ENCODE assay signal across 4 cellular contexts in the genomic region with DNA sequence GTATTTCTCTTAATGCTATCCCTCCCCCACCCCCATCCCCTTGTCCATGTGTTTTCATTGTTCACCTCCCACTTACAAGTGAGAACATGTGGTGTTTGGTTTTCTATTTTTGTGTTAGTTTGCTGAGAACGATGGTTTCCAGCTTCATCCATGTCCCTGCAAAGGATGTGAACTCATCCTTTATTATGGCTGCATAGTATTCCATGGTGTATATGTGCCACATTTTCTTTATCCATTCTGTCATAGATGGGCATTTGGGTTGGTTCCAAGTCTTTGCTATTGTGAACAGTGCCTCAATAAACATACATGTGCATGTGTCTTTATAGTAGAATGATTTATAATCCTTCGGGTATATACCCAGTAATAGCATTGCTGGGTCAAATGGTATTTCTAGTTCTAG. TPM values are rescaled to one million over a fixed set of nuclear protein-coding genes. Genes with fewer than 3 reads are reported as not detected.
DNase-seq lines count a peak whose midpoint lies in the region; ATAC-seq, FAIRE-seq and TF ChIP-seq lines count a peak whose summit lies in the region.
"Not testable (repeated sequence)": the region's sequence is repeated elsewhere in the genome, so short reads cannot be mapped to it uniquely, and the experiment has no call there.

No MANE protein-coding gene starts in this region.

- TF ChIP-seq CTCF in CD4-positive, alpha-beta T cell (IDR thresholded peaks at IDR 0.05); HEK293 (tag by site-specific recombination; IDR thresholded peaks at IDR 0.05); K562 (IDR thresholded peaks at IDR 0.05 in 2 of 3, conservative IDR thresholded peaks at IDR 0.05 in 1 of 3; ENCODE audit: insufficient read depth in 2 of 3, low read depth in 1 of 3, low read length in 3 of 3): not testable (repeated sequence)

- intact Hi-C loops in CD4-positive, alpha-beta T cell (cut with DNase I, micrococcal nuclease); K562 (cut with micrococcal nuclease): not testable (repeated sequence)

- peak overlapping the region; percentile 34 for H3K27ac Mint-ChIP-seq in CD4-positive, alpha-beta T cell

- FAIRE-seq in K562 (lab: Jason Lieb, UNC): not testable (repeated sequence)

- not testable (repeated sequence) for TF ChIP-seq POLR2A in K562 (conservative IDR thresholded peaks at IDR 0.05)

- H3K36me3 ChIP-seq in HEK293 (ENCODE audit: control insufficient read depth in 2 of 2, insufficient read depth in 1 of 2, low read length in 2 of 2) (peaks cover 46 to 70% of the 10 kb centered on the region in 2 experiments), K562 (ENCODE audit: control insufficient read depth, insufficient read depth, low read length) (peaks cover 95% of the 10 kb centered on the region)

- TF ChIP-seq RAD21 in K562 (CRISPR knock-in tag; conservative IDR thresholded peaks at IDR 0.05 in 1 of 2, IDR thresholded peaks at IDR 0.05 in 1 of 2): not testable (repeated sequence)

- not testable (repeated sequence) for H3K27me3 ChIP-seq in CD4-positive, alpha-beta T cell (ENCODE audit: control insufficient read depth, insufficient read depth, low read length); K562 (ENCODE audit: control insufficient read depth in 2 of 2, insufficient read depth in 2 of 2, low read length in 2 of 2)

- H3K9me3 ChIP-seq in CD4-positive, alpha-beta T cell (ENCODE audit: control insufficient read depth, low read length); HEK293 (ENCODE audit: control insufficient read depth, insufficient read depth, low read depth, low read length); K562 (replicated peaks; ENCODE audit: control insufficient read depth, insufficient read depth, low read depth, low read length): not testable (repeated sequence)

- not testable (repeated sequence) for H2AFZ ChIP-seq in K562 (ENCODE audit: low read depth, low read length)

- POLR2A ChIA-PET in CD4-positive, alpha-beta T cell (lab: Charles Lee); HEK293 (lab: Yijun Ruan, JAX): not testable (repeated sequence)
- POLR2A ChIA-PET in K562 (lab: Yijun Ruan, JAX): interaction anchor here (0.8 to 2.3 kb wide), 2 partner anchors 11 to 29 kb away, joined by 3 to 6 read pairs; no protein-coding TSS in a partner anchor

- H4K20me1 ChIP-seq in K562 (replicated peaks; ENCODE audit: control insufficient read depth, insufficient read depth, low read length): not testable (repeated sequence)

- not testable (repeated sequence) for TF ChIP-seq EP300 in K562 (IDR thresholded peaks at IDR 0.05; ENCODE audit: low read length)

- BruUV-seq in K562 (replicated peaks; lab: Mats Ljungman, UMichigan): not testable (repeated sequence)

- not testable (repeated sequence) for H3K27me3 Mint-ChIP-seq in CD4-positive, alpha-beta T cell

- not testable (repeated sequence) for H3K4me3 ChIP-seq in HEK293 (ENCODE audit: low read depth, low read length); K562

- not testable (repeated sequence) for H3K9ac ChIP-seq in K562 (ENCODE audit: insufficient read depth in 1 of 2, low read depth in 2 of 2, low read length in 2 of 2)

- H3K4me2 ChIP-seq in K562 (ENCODE audit: insufficient read depth, low read length): not testable (repeated sequence)

- not testable (repeated sequence) for DNase-seq in CD4-positive, alpha-beta T cell; K562 (ENCODE audit: extremely low read depth in 1 of 4, low spot score in 3 of 4)

- WGBS in K562 (ENCODE audit: insufficient coverage, low coverage, missing lambda C conversion rate): 69% methylated on average over 2 of the region's 2 CpGs

- not testable (repeated sequence) for ATAC-seq in CD4-positive, alpha-beta T cell (ENCODE audit: poor library complexity); SK-N-SH treated with all-trans-retinoic acid at 6 μM for 48 hours; K562

- H3K79me2 ChIP-seq in K562 (ENCODE audit: control insufficient read depth, insufficient read depth, low read length): not testable (repeated sequence)

- H3K4me3 Mint-ChIP-seq in CD4-positive, alpha-beta T cell: not testable (repeated sequence)

- peaks cover 92% of the 10 kb centered on the region for H3K36me3 Mint-ChIP-seq in CD4-positive, alpha-beta T cell (ENCODE audit: low read depth)

- not testable (repeated sequence) for H3K27ac ChIP-seq in CD4-positive, alpha-beta T cell (ENCODE audit: low read depth, low read length); HEK293 (ENCODE audit: extremely low read depth, low read depth, low read length); K562 (ENCODE audit: extremely low read depth, low read depth, low read length)

- CTCF ChIA-PET in CD4-positive, alpha-beta T cell (lab: Charles Lee); K562 (lab: Yijun Ruan, JAX; ENCODE audit: low intra/inter-chr PET ratio): not testable (repeated sequence)
- CTCF ChIA-PET in HEK293 (lab: Yijun Ruan, JAX): interaction anchor here (1.5 kb wide), 1 partner anchor 31 kb away, joined by 5 read pairs; a partner anchor contains a TSS

- H3K9me1 ChIP-seq in K562 (ENCODE audit: control insufficient read depth, insufficient read depth, low read length): not testable (repeated sequence)

- not testable (repeated sequence) for H3K9me3 Mint-ChIP-seq in CD4-positive, alpha-beta T cell

- in situ Hi-C loops in K562 (cut with MboI): not testable (repeated sequence)

- peaks cover 65% of the 10 kb centered on the region for H3K4me1 Mint-ChIP-seq in CD4-positive, alpha-beta T cell (ENCODE audit: low read depth)

- not testable (repeated sequence) for H3K4me1 ChIP-seq in HEK293 (ENCODE audit: control insufficient read depth, insufficient read depth, low read length); K562 (replicated peaks in 1 of 2; ENCODE audit: control insufficient read depth in 2 of 2, insufficient read depth in 2 of 2, low read length in 2 of 2)

TF ChIP-seq in HEK293, 187 proteins besides CTCF, POLR2A, EP300 and RAD21:
- TF ChIP-seq ZNF146 (tag by site-specific recombination; IDR thresholded peaks at IDR 0.05): peak; percentile 66
TF ChIP-seq in HEK293: peak in this region for 1; not testable (repeated sequence) for 186.

TF ChIP-seq in SK-N-SH treated with all-trans-retinoic acid at 6 μM for 48 hours, 23 proteins besides CTCF, POLR2A, EP300 and RAD21:
- peak; percentile 79 for TF ChIP-seq ZNF8 (CRISPR knock-in tag; IDR thresholded peaks at IDR 0.05)

TF ChIP-seq in K562, 482 proteins besides CTCF, POLR2A, EP300 and RAD21:
- TF ChIP-seq ZNF146 (CRISPR knock-in tag; IDR thresholded peaks at IDR 0.05; ENCODE audit: unreplicated experiment): peak; percentile 85

RNA-seq across cellular contexts. Expression of a gene that starts 30.8 kb away (rescaled TPM):
- total RNA-seq in CD4-positive, alpha-beta T cell: 10 to 100 TPM; 74.3 to 74.9 TPM
- total RNA-seq in K562 (2011; cell fraction: chromatin; rRNA removed; ENCODE audit: low replicate concordance): 145 and 414 TPM in 2 replicates
- 52.5 and 60.0 TPM in 2 replicates for total RNA-seq in K562 (2011; cell fraction: nucleolus; rRNA removed)
- total RNA-seq in K562 (2011; cell fraction: nucleoplasm; rRNA removed): 116 and 161 TPM in 2 replicates
- total RNA-seq in K562 (2014; rRNA removed) (128 and 130 TPM in 2 replicates), K562 (2014; rRNA removed; fragmentation: Illumina TruSeq; extraction: Trizol) (192 and 248 TPM in 2 replicates), K562 (2015; rRNA removed; fragmentation: Illumina TruSeq; extraction: Trizol) (138 and 155 TPM in 2 replicates), K562 (2021) (190 and 201 TPM in 2 replicates)
- polyA plus RNA-seq in K562 (2011; rRNA removed) (269 and 357 TPM in 2 replicates), K562 (2014; fragmentation: Illumina TruSeq; extraction: Trizol) (553 and 639 TPM in 2 replicates), K562 (2014; fragmentation: Nextera tagmentation; extraction: Ambion mirVana) (100 to 1,000 TPM; 406 to 588 TPM), K562 (2014; rRNA removed) (230 and 247 TPM in 2 replicates)
- 144 and 306 TPM in 2 replicates for polyA plus RNA-seq in K562 (2011; cell fraction: cytosol; rRNA removed)
- 65.1 and 120 TPM in 2 replicates for polyA plus RNA-seq in K562 (2011; cell fraction: nucleus; rRNA removed)
- 223 and 282 TPM in 2 replicates for polyA plus RNA-seq in K562 (2012)
- polyA minus RNA-seq in K562 (2011; rRNA and poly(A)+ RNA removed): 509 and 557 TPM in 2 replicates
- 79.4 and 89.1 TPM in 2 replicates for polyA minus RNA-seq in K562 (2011; cell fraction: cytosol; rRNA and poly(A)+ RNA removed)
- polyA minus RNA-seq in K562 (2011; cell fraction: nucleus; rRNA and poly(A)+ RNA removed): 57.2 and 97.5 TPM in 2 replicates
